ENCODE assay signal across 8 cellular contexts in genomic region chr4:52545099-52546069, GRCh38.
DNase-seq lines count a peak whose midpoint lies in the region; ATAC-seq and TF ChIP-seq lines count a peak whose summit lies in the region.

No MANE protein-coding gene starts in this region.

- no peaks in the 10 kb centered on the region for H3K9me3 ChIP-seq in lung (ENCODE audit: control insufficient read depth in 2 of 2, insufficient read depth in 1 of 2, low read length in 1 of 2)

- WGBS in lung, 2 donors, result 36 to 47% methylated on average over 13 of the region's 13 CpGs

- H3K27ac ChIP-seq in lung (ENCODE audit: low read depth in 1 of 2, low read length in 1 of 2), result peak overlapping the region in 1 of 2 donors; percentile 45

- ATAC-seq in HG02973 (IDR thresholded peaks at IDR 0.05; ENCODE audit: unreplicated experiment), result peak; percentile 77
- peak; percentile 85 for ATAC-seq in lung (ENCODE audit: insufficient read depth, low FRiP score)

- DNase-seq in NK-92 treated with Interleukin-12 subunit alpha and Interleukin-12 subunit beta, amount 100 ng/mL, for 24 hours (lab: John Stamatoyannopoulos, UW), result peak; percentile 14
- no peak for DNase-seq in NK-92 (lab: John Stamatoyannopoulos, UW; ENCODE audit: unreplicated experiment)
- peak; percentile 37 for DNase-seq in NCI-H345 (lab: John Stamatoyannopoulos, UW)
- DNase-seq in activated CD4-positive, alpha-beta T cell treated with anti-CD3 and anti-CD28 coated beads, Interleukin-2, amount 50 U/mL, for 24 hours (ENCODE audit: low read depth in 1 of 2, low spot score in 1 of 2), result peak; percentile 26 to 30
- peak; percentile 30 for DNase-seq in effector CD4-positive, alpha-beta T cell
- peak; percentile 71 for DNase-seq in lung (ENCODE audit: low spot score)
- DNase-seq in stimulated activated CD8-positive, alpha-beta memory T cell treated with anti-CD3 and anti-CD28 coated beads, Interleukin-15, amount 100 ng/mL, for 48 hours (ENCODE audit: low read depth in 2 of 2), result peak; percentile 7 to 14

- H3K27me3 ChIP-seq in lung (ENCODE audit: control insufficient read depth, insufficient read depth), result no peaks in the 10 kb centered on the region

- TF ChIP-seq CTCF in lung (IDR thresholded peaks at IDR 0.05; ENCODE audit: control extremely low read depth, extremely low read depth), result peak; percentile 89

- H3K4me1 ChIP-seq in lung (ENCODE audit: control insufficient read depth in 2 of 2, insufficient read depth in 2 of 2, low read length in 2 of 2), result peaks cover 0 to 4% of the 10 kb centered on the region in 2 donors

- H3K4me3 ChIP-seq in lung, result no peak overlapping the region

- H3K36me3 ChIP-seq in lung (ENCODE audit: control insufficient read depth in 2 of 2, insufficient read depth in 2 of 2, low read length in 2 of 2), result no peaks in the 10 kb centered on the region
